Comparison of ENCODE assay signal across 1 cellular context in the genomic region with DNA sequence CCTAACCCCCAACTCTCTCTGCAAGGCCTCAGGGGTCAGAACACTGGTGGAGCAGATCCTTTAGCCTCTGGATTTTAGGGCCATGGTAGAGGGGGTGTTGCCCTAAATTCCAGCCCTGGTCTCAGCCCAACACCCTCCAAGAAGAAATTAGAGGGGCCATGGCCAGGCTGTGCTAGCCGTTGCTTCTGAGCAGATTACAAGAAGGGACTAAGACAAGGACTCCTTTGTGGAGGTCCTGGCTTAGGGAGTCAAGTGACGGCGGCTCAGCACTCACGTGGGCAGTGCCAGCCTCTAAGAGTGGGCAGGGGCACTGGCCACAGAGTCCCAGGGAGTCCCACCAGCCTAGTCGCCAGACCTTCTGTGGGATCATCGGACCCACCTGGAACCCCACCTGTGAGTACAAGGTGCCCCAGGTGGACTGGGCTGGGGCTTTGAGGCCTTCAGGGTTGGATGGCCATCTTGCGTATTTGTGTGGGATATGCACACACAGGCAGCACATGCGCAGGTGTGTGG.
TF ChIP-seq lines count a peak whose summit lies in the region.

TSS of gene BEST1 (plus strand) at position 317 of the 513 bp plus-strand sequence. CDS start 1,456 bp downstream, outside the sequence.

TF ChIP-seq in K562, 482 proteins besides CTCF, POLR2A, EP300 and RAD21 (continued from another document and continues in another):
- TF ChIP-seq GTF3C2 (IDR thresholded peaks at IDR 0.05; ENCODE audit: borderline replicate concordance, extremely low read depth, insufficient read length) (no peak), RBM39 (optimal IDR thresholded peaks at IDR 0.05; ENCODE audit: low read depth, low read length) (no peak), HDAC2 (IDR thresholded peaks at IDR 0.05) (no peak), PATZ1 (CRISPR knock-in tag; IDR thresholded peaks at IDR 0.05; ENCODE audit: borderline replicate concordance) (no peak), SMC3 (conservative IDR thresholded peaks at IDR 0.05; ENCODE audit: insufficient read depth, low read depth, low read length) (no peak), C11orf30 (IDR thresholded peaks at IDR 0.05; ENCODE audit: low read depth) (no peak), CHCHD3 (CRISPR knock-in tag; IDR thresholded peaks at IDR 0.05) (no peak), ZNF263 (CRISPR knock-in tag; IDR thresholded peaks at IDR 0.05; ENCODE audit: borderline replicate concordance) (no peak), FOXA1 (IDR thresholded peaks at IDR 0.05; ENCODE audit: borderline replicate concordance) (no peak), LARP7 (IDR thresholded peaks at IDR 0.05) (no peak), SMARCC2 (IDR thresholded peaks at IDR 0.05; ENCODE audit: low read depth) (no peak; the same call in 1 of the 2 replicates), ZFP91 (CRISPR knock-in tag; IDR thresholded peaks at IDR 0.05) (no peak), ZNF592 (IDR thresholded peaks at IDR 0.05) (0 out of 2 replicates have a peak, but pooled peaks have one; percentile 66), RBM15 (IDR thresholded peaks at IDR 0.05; ENCODE audit: insufficient read depth, low read length) (no peak), DNMT1 (IDR thresholded peaks at IDR 0.05) (no peak), HNRNPL (IDR thresholded peaks at IDR 0.05; ENCODE audit: low read depth, low read length) (no peak), ZNF830 (CRISPR knock-in tag; IDR thresholded peaks at IDR 0.05) (no peak), CREB3 (tag; conservative IDR thresholded peaks at IDR 0.05; ENCODE audit: low read depth) (no peak; the same call in 1 of the 2 replicates), KLF13 (tag; IDR thresholded peaks at IDR 0.05; ENCODE audit: borderline replicate concordance, low read depth) (no peak), DEAF1 (CRISPR knock-in tag; IDR thresholded peaks at IDR 0.05) (0 out of 2 replicates have a peak, but pooled peaks have one; percentile 35)
- TF ChIP-seq, protein P1, sequence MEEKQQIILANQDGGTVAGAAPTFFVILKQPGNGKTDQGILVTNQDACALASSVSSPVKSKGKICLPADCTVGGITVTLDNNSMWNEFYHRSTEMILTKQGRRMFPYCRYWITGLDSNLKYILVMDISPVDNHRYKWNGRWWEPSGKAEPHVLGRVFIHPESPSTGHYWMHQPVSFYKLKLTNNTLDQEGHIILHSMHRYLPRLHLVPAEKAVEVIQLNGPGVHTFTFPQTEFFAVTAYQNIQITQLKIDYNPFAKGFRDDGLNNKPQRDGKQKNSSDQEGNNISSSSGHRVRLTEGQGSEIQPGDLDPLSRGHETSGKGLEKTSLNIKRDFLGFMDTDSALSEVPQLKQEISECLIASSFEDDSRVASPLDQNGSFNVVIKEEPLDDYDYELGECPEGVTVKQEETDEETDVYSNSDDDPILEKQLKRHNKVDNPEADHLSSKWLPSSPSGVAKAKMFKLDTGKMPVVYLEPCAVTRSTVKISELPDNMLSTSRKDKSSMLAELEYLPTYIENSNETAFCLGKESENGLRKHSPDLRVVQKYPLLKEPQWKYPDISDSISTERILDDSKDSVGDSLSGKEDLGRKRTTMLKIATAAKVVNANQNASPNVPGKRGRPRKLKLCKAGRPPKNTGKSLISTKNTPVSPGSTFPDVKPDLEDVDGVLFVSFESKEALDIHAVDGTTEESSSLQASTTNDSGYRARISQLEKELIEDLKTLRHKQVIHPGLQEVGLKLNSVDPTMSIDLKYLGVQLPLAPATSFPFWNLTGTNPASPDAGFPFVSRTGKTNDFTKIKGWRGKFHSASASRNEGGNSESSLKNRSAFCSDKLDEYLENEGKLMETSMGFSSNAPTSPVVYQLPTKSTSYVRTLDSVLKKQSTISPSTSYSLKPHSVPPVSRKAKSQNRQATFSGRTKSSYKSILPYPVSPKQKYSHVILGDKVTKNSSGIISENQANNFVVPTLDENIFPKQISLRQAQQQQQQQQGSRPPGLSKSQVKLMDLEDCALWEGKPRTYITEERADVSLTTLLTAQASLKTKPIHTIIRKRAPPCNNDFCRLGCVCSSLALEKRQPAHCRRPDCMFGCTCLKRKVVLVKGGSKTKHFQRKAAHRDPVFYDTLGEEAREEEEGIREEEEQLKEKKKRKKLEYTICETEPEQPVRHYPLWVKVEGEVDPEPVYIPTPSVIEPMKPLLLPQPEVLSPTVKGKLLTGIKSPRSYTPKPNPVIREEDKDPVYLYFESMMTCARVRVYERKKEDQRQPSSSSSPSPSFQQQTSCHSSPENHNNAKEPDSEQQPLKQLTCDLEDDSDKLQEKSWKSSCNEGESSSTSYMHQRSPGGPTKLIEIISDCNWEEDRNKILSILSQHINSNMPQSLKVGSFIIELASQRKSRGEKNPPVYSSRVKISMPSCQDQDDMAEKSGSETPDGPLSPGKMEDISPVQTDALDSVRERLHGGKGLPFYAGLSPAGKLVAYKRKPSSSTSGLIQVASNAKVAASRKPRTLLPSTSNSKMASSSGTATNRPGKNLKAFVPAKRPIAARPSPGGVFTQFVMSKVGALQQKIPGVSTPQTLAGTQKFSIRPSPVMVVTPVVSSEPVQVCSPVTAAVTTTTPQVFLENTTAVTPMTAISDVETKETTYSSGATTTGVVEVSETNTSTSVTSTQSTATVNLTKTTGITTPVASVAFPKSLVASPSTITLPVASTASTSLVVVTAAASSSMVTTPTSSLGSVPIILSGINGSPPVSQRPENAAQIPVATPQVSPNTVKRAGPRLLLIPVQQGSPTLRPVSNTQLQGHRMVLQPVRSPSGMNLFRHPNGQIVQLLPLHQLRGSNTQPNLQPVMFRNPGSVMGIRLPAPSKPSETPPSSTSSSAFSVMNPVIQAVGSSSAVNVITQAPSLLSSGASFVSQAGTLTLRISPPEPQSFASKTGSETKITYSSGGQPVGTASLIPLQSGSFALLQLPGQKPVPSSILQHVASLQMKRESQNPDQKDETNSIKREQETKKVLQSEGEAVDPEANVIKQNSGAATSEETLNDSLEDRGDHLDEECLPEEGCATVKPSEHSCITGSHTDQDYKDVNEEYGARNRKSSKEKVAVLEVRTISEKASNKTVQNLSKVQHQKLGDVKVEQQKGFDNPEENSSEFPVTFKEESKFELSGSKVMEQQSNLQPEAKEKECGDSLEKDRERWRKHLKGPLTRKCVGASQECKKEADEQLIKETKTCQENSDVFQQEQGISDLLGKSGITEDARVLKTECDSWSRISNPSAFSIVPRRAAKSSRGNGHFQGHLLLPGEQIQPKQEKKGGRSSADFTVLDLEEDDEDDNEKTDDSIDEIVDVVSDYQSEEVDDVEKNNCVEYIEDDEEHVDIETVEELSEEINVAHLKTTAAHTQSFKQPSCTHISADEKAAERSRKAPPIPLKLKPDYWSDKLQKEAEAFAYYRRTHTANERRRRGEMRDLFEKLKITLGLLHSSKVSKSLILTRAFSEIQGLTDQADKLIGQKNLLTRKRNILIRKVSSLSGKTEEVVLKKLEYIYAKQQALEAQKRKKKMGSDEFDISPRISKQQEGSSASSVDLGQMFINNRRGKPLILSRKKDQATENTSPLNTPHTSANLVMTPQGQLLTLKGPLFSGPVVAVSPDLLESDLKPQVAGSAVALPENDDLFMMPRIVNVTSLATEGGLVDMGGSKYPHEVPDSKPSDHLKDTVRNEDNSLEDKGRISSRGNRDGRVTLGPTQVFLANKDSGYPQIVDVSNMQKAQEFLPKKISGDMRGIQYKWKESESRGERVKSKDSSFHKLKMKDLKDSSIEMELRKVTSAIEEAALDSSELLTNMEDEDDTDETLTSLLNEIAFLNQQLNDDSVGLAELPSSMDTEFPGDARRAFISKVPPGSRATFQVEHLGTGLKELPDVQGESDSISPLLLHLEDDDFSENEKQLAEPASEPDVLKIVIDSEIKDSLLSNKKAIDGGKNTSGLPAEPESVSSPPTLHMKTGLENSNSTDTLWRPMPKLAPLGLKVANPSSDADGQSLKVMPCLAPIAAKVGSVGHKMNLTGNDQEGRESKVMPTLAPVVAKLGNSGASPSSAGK (IDR thresholded peaks at IDR 0.05) = no peak
